ENCODE assay signal across 9 cellular contexts in genomic region chr3:188446014-188446413, GRCh38.
DNase-seq lines count a peak whose midpoint lies in the region; ATAC-seq and TF ChIP-seq lines count a peak whose summit lies in the region.
"Had no signal": no experiment of that assay in that cellular context is flagged by ENCODE, and none has a peak within 500 bp of the region (broad histone marks: within the 10 kb centered on the region; RNA-seq: fewer than 3 reads in every experiment).

No MANE protein-coding gene starts in this region.

- intact Hi-C loops in left ventricle myocardium inferior (cut with micrococcal nuclease): no loop called here

- peaks cover 5% of the 10 kb centered on the region for H3K36me3 ChIP-seq in left ventricle myocardium inferior

- no peak for TF ChIP-seq CTCF in left ventricle myocardium inferior (IDR thresholded peaks at IDR 0.05; ENCODE audit: borderline replicate concordance)

- H3K4me1 Mint-ChIP-seq in stimulated activated naive CD8-positive, alpha-beta T cell treated with anti-CD3 and anti-CD28 coated beads, Interleukin-15, Interleukin-2, amounts not matched to agents 100 ng/mL and 50 ng/mL, for 24 hours (ENCODE audit: low read depth): peaks cover 70% of the 10 kb centered on the region

- peak overlapping the region; percentile 25 for H3K4me3 Mint-ChIP-seq in stimulated activated naive CD8-positive, alpha-beta T cell treated with anti-CD3 and anti-CD28 coated beads, Interleukin-15, Interleukin-2, amounts not matched to agents 100 ng/mL and 50 ng/mL, for 24 hours

- peak in 2 of 3 experiments; percentile 10 to 71 for DNase-seq in NCI-H1417 (lab: John Stamatoyannopoulos, UW)
- DNase-seq in NCI-H1417 treated with DMSO at 0.1 percent for 48 hours (lab: John Stamatoyannopoulos, UW): no peak
- DNase-seq in activated gamma-delta T cell treated with Interleukin-2 at 50 U/mL for 16 hours: no peak
- no peak for DNase-seq in left ventricle myocardium inferior
- no peak for DNase-seq in NCI-H1092 (lab: John Stamatoyannopoulos, UW)

- H3K4me1 ChIP-seq in left ventricle myocardium inferior: peaks cover 12% of the 10 kb centered on the region

- peaks cover 36% of the 10 kb centered on the region for H3K36me3 Mint-ChIP-seq in stimulated activated naive CD8-positive, alpha-beta T cell treated with anti-CD3 and anti-CD28 coated beads, Interleukin-15, Interleukin-2, amounts not matched to agents 100 ng/mL and 50 ng/mL, for 24 hours (ENCODE audit: low read depth)

- H3K27me3 Mint-ChIP-seq in stimulated activated naive CD8-positive, alpha-beta T cell treated with anti-CD3 and anti-CD28 coated beads, Interleukin-15, Interleukin-2, amounts not matched to agents 100 ng/mL and 50 ng/mL, for 24 hours: no peaks in the 10 kb centered on the region

- no peaks in the 10 kb centered on the region for H3K9me3 ChIP-seq in left ventricle myocardium inferior (replicated peaks)

- H3K9me3 Mint-ChIP-seq in stimulated activated naive CD8-positive, alpha-beta T cell treated with anti-CD3 and anti-CD28 coated beads, Interleukin-15, Interleukin-2, amounts not matched to agents 100 ng/mL and 50 ng/mL, for 24 hours: peaks cover 8% of the 10 kb centered on the region

- H3K27ac ChIP-seq in left ventricle myocardium inferior (replicated peaks): no peak overlapping the region
- H3K27ac ChIP-seq: 22Rv1 had no signal

- H3K27ac Mint-ChIP-seq in stimulated activated naive CD8-positive, alpha-beta T cell treated with anti-CD3 and anti-CD28 coated beads, Interleukin-15, Interleukin-2, amounts not matched to agents 100 ng/mL and 50 ng/mL, for 24 hours: peak overlapping the region; percentile 71

- H3K27me3 ChIP-seq in left ventricle myocardium inferior (ENCODE audit: low read depth): no peaks in the 10 kb centered on the region

- ATAC-seq in HG02678 (IDR thresholded peaks at IDR 0.05; ENCODE audit: unreplicated experiment): peak; percentile 83
- peak; percentile 69 for ATAC-seq in HG03565 (IDR thresholded peaks at IDR 0.05; ENCODE audit: unreplicated experiment)

- no peak overlapping the region for H3K4me3 ChIP-seq in left ventricle myocardium inferior

Comparison
In these comparisons a context has a peak if more than half of its experiments do, and no peak if none do; other contexts are left out.
1. DNase-seq: peak in NCI-H1417 (2 of 3); none in NCI-H1417 treated with DMSO at 0.1 percent for 48 hours (single experiment), activated gamma-delta T cell treated with Interleukin-2 at 50 U/mL for 16 hours (single experiment), left ventricle myocardium inferior (single experiment) and NCI-H1092 (single experiment).